15 cellular contexts compared by ENCODE assay signal in the genomic region with DNA sequence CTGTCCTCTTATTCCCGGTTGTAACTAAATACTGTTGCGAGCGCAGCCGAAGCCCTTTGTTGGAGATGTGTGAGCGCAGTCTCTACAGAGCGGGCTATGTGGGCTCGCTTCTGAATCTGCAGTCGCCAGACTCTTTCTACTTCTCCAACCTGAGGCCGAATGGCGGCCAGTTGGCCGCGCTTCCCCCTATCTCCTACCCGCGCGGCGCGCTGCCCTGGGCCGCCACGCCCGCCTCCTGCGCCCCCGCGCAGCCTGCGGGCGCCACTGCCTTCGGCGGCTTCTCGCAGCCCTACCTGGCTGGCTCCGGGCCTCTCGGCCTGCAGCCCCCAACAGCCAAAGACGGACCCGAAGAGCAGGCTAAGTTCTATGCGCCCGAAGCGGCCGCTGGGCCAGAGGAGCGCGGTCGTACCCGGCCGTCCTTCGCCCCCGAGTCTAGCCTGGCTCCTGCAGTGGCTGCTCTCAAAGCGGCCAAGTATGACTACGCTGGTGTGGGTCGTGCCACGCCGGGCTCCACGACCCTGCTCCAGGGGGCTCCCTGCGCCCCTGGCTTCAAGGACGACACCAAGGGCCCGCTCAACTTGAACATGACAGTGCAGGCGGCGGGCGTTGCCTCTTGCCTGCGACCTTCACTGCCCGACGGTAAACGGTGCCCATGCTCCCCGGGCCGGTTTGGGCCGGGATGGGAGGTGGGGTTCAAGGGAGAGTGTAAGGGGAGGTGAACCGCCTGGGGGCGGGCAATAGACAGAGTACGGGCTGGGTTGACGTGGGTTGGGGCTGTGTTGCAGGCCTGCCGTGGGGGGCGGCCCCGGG. TPM values are rescaled to one million over a fixed set of nuclear protein-coding genes. Genes with fewer than 3 reads are reported as not detected.
DNase-seq lines count a peak whose midpoint lies in the region; ATAC-seq and TF ChIP-seq lines count a peak whose summit lies in the region.
"Had no signal": no experiment of that assay in that cellular context is flagged by ENCODE, and none has a peak within 500 bp of the region (broad histone marks: within the 10 kb centered on the region; RNA-seq: fewer than 3 reads in every experiment).

A gene with protein sequence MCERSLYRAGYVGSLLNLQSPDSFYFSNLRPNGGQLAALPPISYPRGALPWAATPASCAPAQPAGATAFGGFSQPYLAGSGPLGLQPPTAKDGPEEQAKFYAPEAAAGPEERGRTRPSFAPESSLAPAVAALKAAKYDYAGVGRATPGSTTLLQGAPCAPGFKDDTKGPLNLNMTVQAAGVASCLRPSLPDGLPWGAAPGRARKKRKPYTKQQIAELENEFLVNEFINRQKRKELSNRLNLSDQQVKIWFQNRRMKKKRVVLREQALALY (plus strand): TSS at position 59 of the 810 bp plus-strand sequence. CDS start 7 bp downstream, at position 66.

- H3K9ac ChIP-seq in HUES48 (ENCODE audit: low read depth, low read length) (no peak within 1 kb of the TSS), endodermal cell (ENCODE audit: extremely low read depth, low read length, poor library complexity, severe bottlenecking) (no peak within 1 kb of the TSS)
- H3K9ac ChIP-seq: BLaER1 treated with 17β-estradiol and CSF1 and Interleukin-3, amounts not matched to agents 10 nM and 100 nM had no signal

- no TSS peak for BruUV-seq in Calu3 (replicated peaks; lab: Mats Ljungman, UMichigan)

- intact Hi-C loops in Calu3 (cut with micrococcal nuclease; ENCODE audit: unreplicated experiment): loop anchor here (5.0 kb wide), 5 partner anchors 98 to 898 kb away; a partner anchor contains a TSS

- peak within 1 kb of the TSS; percentile 39; the same call in 1 of the 2 replicates for H3K4me3 ChIP-seq in HUES48 (ENCODE audit: low read depth, low read length)
- H3K4me3 ChIP-seq in endodermal cell (ENCODE audit: low read length): peak within 1 kb of the TSS; percentile 61
- no peak within 1 kb of the TSS for H3K4me3 ChIP-seq in effector memory CD4-positive, alpha-beta T cell (ENCODE audit: insufficient read depth, low read depth, low read length, poor library complexity, severe bottlenecking)
- H3K4me3 ChIP-seq: BLaER1 treated with 17β-estradiol and CSF1 and Interleukin-3, amounts not matched to agents 10 nM and 100 nM had no signal

- no peak within 1 kb of the TSS for H3K27ac ChIP-seq in HUES48 (ENCODE audit: low read depth, low read length)
- H3K27ac ChIP-seq in endodermal cell (ENCODE audit: low read depth, low read length): no peak within 1 kb of the TSS
- no peak within 1 kb of the TSS for H3K27ac ChIP-seq in effector memory CD4-positive, alpha-beta T cell (ENCODE audit: insufficient read depth, low read length, poor library complexity, severe bottlenecking)
- H3K27ac ChIP-seq: BLaER1 treated with 17β-estradiol and CSF1 and Interleukin-3, amounts not matched to agents 10 nM and 100 nM had no signal

- H3K27me3 ChIP-seq in HUES48 (ENCODE audit: control insufficient read depth, insufficient read depth, low read length): peaks cover 100% of the 10 kb centered on the region
- H3K27me3 ChIP-seq in endodermal cell (ENCODE audit: control insufficient read depth, insufficient read depth, low read length, poor library complexity, severe bottlenecking): peaks cover 100% of the 10 kb centered on the region
- peaks cover 95% of the 10 kb centered on the region for H3K27me3 ChIP-seq in effector memory CD4-positive, alpha-beta T cell (replicated peaks; ENCODE audit: control insufficient read depth, insufficient read depth, low read length, poor library complexity, severe bottlenecking)

- H3K4me1 ChIP-seq in HUES48 (ENCODE audit: control insufficient read depth, insufficient read depth, low read length): peaks cover 34% of the 10 kb centered on the region
- no peaks in the 10 kb centered on the region for H3K4me1 ChIP-seq in endodermal cell (ENCODE audit: control insufficient read depth, insufficient read depth, low read length)
- peaks cover 14% of the 10 kb centered on the region for H3K4me1 ChIP-seq in effector memory CD4-positive, alpha-beta T cell (ENCODE audit: control insufficient read depth, insufficient read depth, low read length, poor library complexity, severe bottlenecking)

- H3K9me3 ChIP-seq in HUES48 (ENCODE audit: control insufficient read depth, insufficient read depth, low read length): no peaks in the 10 kb centered on the region; the same call in 1 of the 2 replicates
- no peaks in the 10 kb centered on the region for H3K9me3 ChIP-seq in endodermal cell (ENCODE audit: control insufficient read depth, low read length)
- H3K9me3 ChIP-seq in effector memory CD4-positive, alpha-beta T cell (ENCODE audit: control insufficient read depth, low read length): no peaks in the 10 kb centered on the region

- 4% methylated on average over 29 to 69 of the region's 69 CpGs for WGBS in endodermal cell (ENCODE audit: insufficient coverage in 1 of 2, insufficient read length in 1 of 2), 2 experiments

- H3K27ac Mint-ChIP-seq in Calu3 (ENCODE audit: unreplicated experiment) (no peak within 1 kb of the TSS), endodermal cell (no peak within 1 kb of the TSS), osteocyte (ENCODE audit: unreplicated experiment) (no peak within 1 kb of the TSS)
- H3K27ac Mint-ChIP-seq: activated CD8-positive, alpha-beta T cell treated with anti-CD3 and anti-CD28 coated beads, Interleukin-2, amount 10 ng/mL, durations not matched to agents 7 days and 5 days; activated naive CD4-positive, alpha-beta T cell treated with anti-CD3 and anti-CD28 coated beads for 36 hours had no signal

- H3K27me3 Mint-ChIP-seq in Calu3 (ENCODE audit: unreplicated experiment) (peaks cover 6% of the 10 kb centered on the region), endodermal cell (ENCODE audit: insufficient read depth) (peaks cover 100% of the 10 kb centered on the region), osteocyte (ENCODE audit: unreplicated experiment) (peaks cover 94% of the 10 kb centered on the region)

- no peak for DNase-seq in Calu3
- peak; percentile 71 for DNase-seq in endodermal cell
- peak; percentile 68 for DNase-seq in osteocyte (ENCODE audit: extremely low spot score, unreplicated experiment)
- no peak for DNase-seq in effector memory CD4-positive, alpha-beta T cell
- no peak for DNase-seq in GM10266 (ENCODE audit: extremely low spot score)
- DNase-seq: activated CD8-positive, alpha-beta T cell treated with anti-CD3 and anti-CD28 coated beads, Interleukin-2, amount 10 ng/mL, durations not matched to agents 7 days and 5 days; activated naive CD4-positive, alpha-beta T cell treated with anti-CD3 and anti-CD28 coated beads for 36 hours; effector CD8-positive, alpha-beta T cell; mammary epithelial cell; NCI-H345 had no signal

- peaks cover 9% of the 10 kb centered on the region for H3K4me1 Mint-ChIP-seq in Calu3 (ENCODE audit: low read depth, unreplicated experiment)
- peaks cover 35% of the 10 kb centered on the region for H3K4me1 Mint-ChIP-seq in endodermal cell
- H3K4me1 Mint-ChIP-seq in osteocyte (ENCODE audit: unreplicated experiment): peaks cover 26% of the 10 kb centered on the region

- TF ChIP-seq CTCF in Calu3 (IDR thresholded peaks at IDR 0.05; ENCODE audit: unreplicated experiment): no peak
- TF ChIP-seq CTCF in endodermal cell (conservative IDR thresholded peaks at IDR 0.05): no peak
- no peak for TF ChIP-seq CTCF in osteocyte (IDR thresholded peaks at IDR 0.05)
- TF ChIP-seq CTCF in GM10266 (IDR thresholded peaks at IDR 0.05; ENCODE audit: control insufficient read depth, insufficient read depth, low read depth, missing control alignments): no peak

- peaks cover 18% of the 10 kb centered on the region for H3K36me3 Mint-ChIP-seq in Calu3 (ENCODE audit: insufficient read depth, unreplicated experiment)
- no peaks in the 10 kb centered on the region for H3K36me3 Mint-ChIP-seq in endodermal cell (ENCODE audit: low read depth)
- no peaks in the 10 kb centered on the region for H3K36me3 Mint-ChIP-seq in osteocyte (ENCODE audit: unreplicated experiment)

- CTCF ChIA-PET in Calu3 (lab: Charles Lee): no interaction called here

- H3K4me3 Mint-ChIP-seq in Calu3 (ENCODE audit: low read depth, unreplicated experiment) (peak within 1 kb of the TSS; percentile 85), endodermal cell (peak within 1 kb of the TSS; percentile 43), osteocyte (ENCODE audit: unreplicated experiment) (no peak within 1 kb of the TSS)
- H3K4me3 Mint-ChIP-seq: activated CD8-positive, alpha-beta T cell treated with anti-CD3 and anti-CD28 coated beads, Interleukin-2, amount 10 ng/mL, durations not matched to agents 7 days and 5 days; activated naive CD4-positive, alpha-beta T cell treated with anti-CD3 and anti-CD28 coated beads for 36 hours; stimulated activated naive CD8-positive, alpha-beta T cell treated with anti-CD3 and anti-CD28 coated beads, Interleukin-15, amount 100 ng/mL, for 72 hours had no signal

- H3K9me3 Mint-ChIP-seq in Calu3 (ENCODE audit: low read depth, unreplicated experiment) (no peaks in the 10 kb centered on the region), endodermal cell (no peaks in the 10 kb centered on the region), osteocyte (ENCODE audit: unreplicated experiment) (no peaks in the 10 kb centered on the region)
- H3K9me3 Mint-ChIP-seq: activated naive CD4-positive, alpha-beta T cell treated with anti-CD3 and anti-CD28 coated beads for 36 hours; stimulated activated naive CD8-positive, alpha-beta T cell treated with anti-CD3 and anti-CD28 coated beads, Interleukin-15, amount 100 ng/mL, for 72 hours had no signal

- ATAC-seq in activated CD4-positive, CD25-positive, alpha-beta regulatory T cell treated with anti-CD3 and anti-CD28 coated beads, Interleukin-2, amount 50 U/mL, for 24 hours: no peak
- no peak for ATAC-seq in GM21447 (IDR thresholded peaks at IDR 0.05; ENCODE audit: unreplicated experiment)
- ATAC-seq: activated CD8-positive, alpha-beta T cell treated with anti-CD3 and anti-CD28 coated beads, Interleukin-2, amount 10 ng/mL, durations not matched to agents 7 days and 5 days; stimulated activated naive CD8-positive, alpha-beta T cell treated with anti-CD3 and anti-CD28 coated beads, Interleukin-15, amount 100 ng/mL, for 72 hours had no signal

- H3K36me3 ChIP-seq in HUES48 (ENCODE audit: control insufficient read depth, insufficient read depth, low read length) (no peaks in the 10 kb centered on the region), endodermal cell (ENCODE audit: control insufficient read depth, insufficient read depth, low read length) (no peaks in the 10 kb centered on the region)
- H3K36me3 ChIP-seq in effector memory CD4-positive, alpha-beta T cell (ENCODE audit: control insufficient read depth, insufficient read depth, low read length): no peaks in the 10 kb centered on the region
- H3K36me3 ChIP-seq: BLaER1 treated with 17β-estradiol and CSF1 and Interleukin-3, amounts not matched to agents 10 nM and 100 nM had no signal

RNA-seq across cellular contexts. Expression of the gene that starts here (rescaled TPM):
- total RNA-seq in Calu3 (2022): not detected in 2 replicates
- total RNA-seq in endodermal cell: not detected
- polyA plus RNA-seq in endodermal cell (2013, experiment 1 of 2): 0.18 TPM
- 0.50 TPM for polyA plus RNA-seq in endodermal cell (2013, experiment 2 of 2)
- not detected in 2 replicates for total RNA-seq in osteocyte
- total RNA-seq: activated CD8-positive, alpha-beta T cell treated with anti-CD3 and anti-CD28 coated beads, Interleukin-2, amount 10 ng/mL, durations not matched to agents 7 days and 5 days; activated naive CD4-positive, alpha-beta T cell treated with anti-CD3 and anti-CD28 coated beads for 36 hours; mammary epithelial cell had no signal
- polyA plus RNA-seq: mammary epithelial cell had no signal

Comparison
In these comparisons a context has a peak if more than half of its experiments do, and no peak if none do; other contexts are left out.
1. Peak in DNase-seq and H3K4me3 ChIP-seq in endodermal cell; RNA of the gene not detected or under 1 TPM.
2. Peak in DNase-seq in osteocyte; RNA of the gene not detected or under 1 TPM.